In the genomic region with DNA sequence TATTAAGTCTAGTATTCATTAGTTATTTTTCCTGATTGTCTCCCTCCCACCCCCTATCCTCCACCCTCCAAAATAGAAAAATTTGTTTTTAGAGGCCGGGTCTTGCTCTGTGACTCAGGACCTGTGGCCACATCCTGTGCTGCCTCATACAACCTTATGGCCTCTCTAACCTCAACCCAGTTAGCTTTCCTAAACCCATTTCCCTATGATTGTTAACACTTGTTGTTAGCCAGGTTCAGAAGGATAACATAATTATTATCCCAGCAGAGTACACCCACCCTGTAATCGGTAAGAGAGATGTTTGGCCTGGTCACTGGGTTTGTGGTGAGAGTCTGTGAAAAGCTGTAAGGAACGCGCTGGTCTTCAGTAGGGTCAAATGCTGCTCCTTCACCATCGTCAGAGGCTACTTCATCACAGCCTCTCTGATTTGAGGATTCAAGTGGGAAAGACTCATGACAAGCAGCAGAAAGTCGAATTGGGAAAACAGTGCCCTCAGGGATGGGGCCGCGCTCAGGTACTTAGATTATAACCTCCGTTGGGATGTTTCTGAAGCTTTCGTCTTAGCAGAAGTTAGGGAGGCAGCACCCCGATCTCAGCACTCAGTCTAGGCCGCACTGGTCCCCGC, we compare ENCODE assay signal across 12 cellular contexts. TPM values are rescaled to one million over a fixed set of nuclear protein-coding genes. Genes with fewer than 3 reads are reported as not detected.
DNase-seq lines count a peak whose midpoint lies in the region; ATAC-seq, FAIRE-seq and TF ChIP-seq lines count a peak whose summit lies in the region.
"Had no signal": no experiment of that assay in that cellular context is flagged by ENCODE, and none has a peak within 500 bp of the region (broad histone marks: within the 10 kb centered on the region; RNA-seq: fewer than 3 reads in every experiment).

No MANE protein-coding gene starts in this region.

- FAIRE-seq in A549 (lab: Jason Lieb, UNC) (no peak), HTR-8/SVneo (lab: Jason Lieb, UNC) (no peak)
- FAIRE-seq: islet of Langerhans had no signal

- no peak for TF ChIP-seq POLR2A in A549 (IDR thresholded peaks at IDR 0.05; ENCODE audit: low read length)

- CTCF ChIA-PET in A549 (lab: Yijun Ruan, JAX) = interaction anchor here (1.2 to 1.5 kb wide), 2 partner anchors 19 to 71 kb away, joined by 4 to 6 read pairs; a partner anchor contains a TSS

- H3K79me2 ChIP-seq in H9 (ENCODE audit: insufficient read depth, low read length) = no peaks in the 10 kb centered on the region; the same call in 1 of the 2 replicates

- no peak for ATAC-seq in A549
- ATAC-seq in GM21390 (IDR thresholded peaks at IDR 0.05; ENCODE audit: unreplicated experiment) = no peak
- no peak for ATAC-seq in activated CD4-positive, CD25-positive, alpha-beta regulatory T cell treated with anti-CD3 and anti-CD28 coated beads, Interleukin-2, amount 50 U/mL, for 24 hours
- no peak for ATAC-seq in stimulated activated naive B cell treated with anti-CD40 and anti-IgM and Interleukin-4, amounts not matched to agents 10 μg/mL and 1 μg/mL and 100 μg/mL, for 72 hours (replicated peaks)

- no peaks in the 10 kb centered on the region for H3K27me3 Mint-ChIP-seq in H9 (ENCODE audit: low read depth)
- H3K27me3 Mint-ChIP-seq in activated T-helper 2 cell treated with anti-CD3 and anti-CD28 coated beads, Interferon-gamma antibody, Interleukin-2, Interleukin-4, amounts not matched to agents 10 μg/mL and 5 μg/mL and 100 μg/mL, durations not matched to agents 14 hours and 24 hours and 36 hours (ENCODE audit: low read depth) = no peaks in the 10 kb centered on the region
- H3K27me3 Mint-ChIP-seq in stimulated activated naive B cell treated with anti-CD40 and anti-IgM and Interleukin-4, amounts not matched to agents 10 μg/mL and 1 μg/mL and 100 μg/mL, for 72 hours = no peaks in the 10 kb centered on the region
- H3K27me3 Mint-ChIP-seq: stimulated activated memory B cell treated with anti-CD40 and anti-IgM and Interleukin-4, amounts not matched to agents 10 μg/mL and 1 μg/mL and 100 μg/mL, for 72 hours had no signal

- no peak overlapping the region for H3K18ac ChIP-seq in H9 (ENCODE audit: insufficient read length, low read depth, low read length)

- peaks cover 28 to 33% of the 10 kb centered on the region in 2 experiments for H3K4me1 Mint-ChIP-seq in H9
- H3K4me1 Mint-ChIP-seq in activated T-helper 2 cell treated with anti-CD3 and anti-CD28 coated beads, Interferon-gamma antibody, Interleukin-2, Interleukin-4, amounts not matched to agents 10 μg/mL and 5 μg/mL and 100 μg/mL, durations not matched to agents 14 hours and 24 hours and 36 hours (ENCODE audit: low read depth) = peaks cover 32% of the 10 kb centered on the region
- H3K4me1 Mint-ChIP-seq in stimulated activated naive B cell treated with anti-CD40 and anti-IgM and Interleukin-4, amounts not matched to agents 10 μg/mL and 1 μg/mL and 100 μg/mL, for 72 hours = peaks cover 16 to 48% of the 10 kb centered on the region in 2 donors

- no peak for TF ChIP-seq RAD21 in A549 (conservative IDR thresholded peaks at IDR 0.05 in 1 of 2, IDR thresholded peaks at IDR 0.05 in 1 of 2)

- DNase-seq in A549 (ENCODE audit: low read depth in 1 of 2, low spot score in 1 of 2) = no peak
- no peak for DNase-seq in H9
- no peak for DNase-seq in activated T-helper 2 cell treated with anti-CD3 and anti-CD28 coated beads, Interferon-gamma antibody, Interleukin-2, Interleukin-4, amounts not matched to agents 10 μg/mL and 5 μg/mL and 100 μg/mL, durations not matched to agents 14 hours and 24 hours and 36 hours (ENCODE audit: low spot score)
- DNase-seq in HTR-8/SVneo (ENCODE audit: insufficient read length, low spot score) = no peak
- DNase-seq in stimulated activated naive B cell treated with anti-CD40 and anti-IgM and Interleukin-4, amounts not matched to agents 10 μg/mL and 1 μg/mL and 100 μg/mL, for 72 hours = no peak
- DNase-seq: DMS 273 treated with DMSO at 0.1 percent for 48 hours, PC-9 had no signal

- H3T11ph ChIP-seq in H9 (ENCODE audit: low read length) = no peak overlapping the region

- no peaks in the 10 kb centered on the region for H3K9me3 Mint-ChIP-seq in H9
- H3K9me3 Mint-ChIP-seq in activated T-helper 2 cell treated with anti-CD3 and anti-CD28 coated beads, Interferon-gamma antibody, Interleukin-2, Interleukin-4, amounts not matched to agents 10 μg/mL and 5 μg/mL and 100 μg/mL, durations not matched to agents 14 hours and 24 hours and 36 hours = no peaks in the 10 kb centered on the region
- H3K9me3 Mint-ChIP-seq in stimulated activated naive B cell treated with anti-CD40 and anti-IgM and Interleukin-4, amounts not matched to agents 10 μg/mL and 1 μg/mL and 100 μg/mL, for 72 hours = no peaks in the 10 kb centered on the region
- H3K9me3 Mint-ChIP-seq: stimulated activated memory B cell treated with anti-CD40 and anti-IgM and Interleukin-4, amounts not matched to agents 10 μg/mL and 1 μg/mL and 100 μg/mL, for 72 hours had no signal

- peak overlapping the region in 2 of 3 experiments; percentile 71 to 77; a peak in 3 of 7 replicates for H3K27ac Mint-ChIP-seq in H9
- peak overlapping the region; percentile 55 for H3K27ac Mint-ChIP-seq in activated T-helper 2 cell treated with anti-CD3 and anti-CD28 coated beads, Interferon-gamma antibody, Interleukin-2, Interleukin-4, amounts not matched to agents 10 μg/mL and 5 μg/mL and 100 μg/mL, durations not matched to agents 14 hours and 24 hours and 36 hours
- no peak overlapping the region for H3K27ac Mint-ChIP-seq in stimulated activated naive B cell treated with anti-CD40 and anti-IgM and Interleukin-4, amounts not matched to agents 10 μg/mL and 1 μg/mL and 100 μg/mL, for 72 hours
- H3K27ac Mint-ChIP-seq: stimulated activated memory B cell treated with anti-CD40 and anti-IgM and Interleukin-4, amounts not matched to agents 10 μg/mL and 1 μg/mL and 100 μg/mL, for 72 hours had no signal

- 91% methylated on average over 11 of the region's 13 CpGs for WGBS in A549 (ENCODE audit: missing lambda C conversion rate)
- no CpG with 5 or more reads among the region's 13 CpGs for WGBS in H9 (ENCODE audit: extremely low coverage, insufficient read length, low lambda C conversion rate)

- H3K4me2 ChIP-seq in A549 (peak overlapping the region; percentile 100), H9 (ENCODE audit: insufficient read depth, insufficient read length, low read length) (no peak overlapping the region)
- H3K4me2 ChIP-seq: PC-9 had no signal

- no peak overlapping the region for H3K4me3 ChIP-seq in A549
- H3K4me3 ChIP-seq: PC-9 had no signal

- H2BK5ac ChIP-seq in H9 (ENCODE audit: insufficient read length, low read length) = no peak overlapping the region

- H3K4me1 ChIP-seq in A549 = peaks cover 22% of the 10 kb centered on the region
- no peaks in the 10 kb centered on the region for H3K4me1 ChIP-seq in H9 (ENCODE audit: insufficient read depth, low read length)

- no peak overlapping the region for H4K8ac ChIP-seq in H9 (replicated peaks; ENCODE audit: insufficient read length, low read depth, low read length)

- peaks cover 4% of the 10 kb centered on the region for H3K79me1 ChIP-seq in H9 (ENCODE audit: insufficient read depth, low read depth, low read length, poor library complexity, severe bottlenecking)

- H3K27ac ChIP-seq in A549 = peak overlapping the region; percentile 86 to 96
- no peak overlapping the region for H3K27ac ChIP-seq in H9 (ENCODE audit: insufficient read length, low read depth, low read length)
- H3K27ac ChIP-seq in layer of hippocampus (ENCODE audit: low read depth, low read length) = peak overlapping the region; percentile 74
- H3K27ac ChIP-seq: PC-9 had no signal

- no peak overlapping the region for H2AK5ac ChIP-seq in H9 (ENCODE audit: insufficient read length, low read length)

- POLR2A ChIA-PET in A549 (lab: Yijun Ruan, JAX) = interaction anchor here (1.4 kb wide), 1 partner anchor 35 kb away, joined by 6 read pairs; no protein-coding TSS in a partner anchor

- no peak overlapping the region for H3K4ac ChIP-seq in H9 (ENCODE audit: low read depth, low read length)

- H3K27me3 ChIP-seq in H9 (ENCODE audit: insufficient read depth, low read length) (no peaks in the 10 kb centered on the region), layer of hippocampus (ENCODE audit: control insufficient read depth, insufficient read depth, low read length) (no peaks in the 10 kb centered on the region)

- H3K9ac ChIP-seq in H9 (ENCODE audit: extremely low read depth, insufficient read length, low read length) = no peak overlapping the region

- no peaks in the 10 kb centered on the region for H4K20me1 ChIP-seq in H9 (ENCODE audit: control insufficient read depth, insufficient read depth, insufficient read length)

- intact Hi-C loops in activated T-helper 2 cell treated with anti-CD3 and anti-CD28 coated beads, Interferon-gamma antibody, Interleukin-2, Interleukin-4, amounts not matched to agents 10 μg/mL and 5 μg/mL and 100 μg/mL, durations not matched to agents 14 hours and 24 hours and 36 hours (cut with micrococcal nuclease) = loop anchor here (5.0 kb wide), 1 partner anchor 127 kb away; no protein-coding TSS in a partner anchor

- no peak overlapping the region for H4K5ac ChIP-seq in H9 (ENCODE audit: insufficient read length, low read depth, low read length)

- no peak overlapping the region for H2BK12ac ChIP-seq in H9 (ENCODE audit: insufficient read length, low read depth, low read length)

- TF ChIP-seq EP300 in A549 (IDR thresholded peaks at IDR 0.05) = no peak

- no peak overlapping the region for H2BK20ac ChIP-seq in H9 (ENCODE audit: low read depth, low read length, poor library complexity, severe bottlenecking)

- H3K9me3 ChIP-seq in A549 (no peaks in the 10 kb centered on the region), H9 (ENCODE audit: control insufficient read depth, low read depth, low read length) (no peaks in the 10 kb centered on the region)

- peaks cover 10% of the 10 kb centered on the region for H3K23me2 ChIP-seq in H9 (ENCODE audit: insufficient read length, low read depth, low read length, poor library complexity, severe bottlenecking)

- no peak overlapping the region for H3K23ac ChIP-seq in H9 (ENCODE audit: insufficient read length, low read depth, low read length)

- no peak overlapping the region for H3K14ac ChIP-seq in H9 (ENCODE audit: insufficient read depth, low read length)

- H2BK15ac ChIP-seq in H9 (ENCODE audit: low read depth, low read length) = no peak overlapping the region

- H3K36me3 Mint-ChIP-seq in H9 (ENCODE audit: insufficient read depth in 1 of 3, low read depth in 3 of 3) = peaks cover 0 to 5% (median 0%) of the 10 kb centered on the region in 3 experiments; a peak in 3 of 7 replicates
- no peaks in the 10 kb centered on the region for H3K36me3 Mint-ChIP-seq in activated T-helper 2 cell treated with anti-CD3 and anti-CD28 coated beads, Interferon-gamma antibody, Interleukin-2, Interleukin-4, amounts not matched to agents 10 μg/mL and 5 μg/mL and 100 μg/mL, durations not matched to agents 14 hours and 24 hours and 36 hours (ENCODE audit: low read depth)
- H3K36me3 Mint-ChIP-seq in stimulated activated naive B cell treated with anti-CD40 and anti-IgM and Interleukin-4, amounts not matched to agents 10 μg/mL and 1 μg/mL and 100 μg/mL, for 72 hours = peaks cover 0 to 4% of the 10 kb centered on the region in 2 donors
- H3K36me3 Mint-ChIP-seq: stimulated activated memory B cell treated with anti-CD40 and anti-IgM and Interleukin-4, amounts not matched to agents 10 μg/mL and 1 μg/mL and 100 μg/mL, for 72 hours had no signal

- H2BK120ac ChIP-seq in H9 (ENCODE audit: low read depth, low read length, poor library complexity, severe bottlenecking) = no peak overlapping the region

- H2AFZ ChIP-seq in H9 (ENCODE audit: low read length) = no peak overlapping the region
- H2AFZ ChIP-seq: PC-9 had no signal

- H3K56ac ChIP-seq in H9 (ENCODE audit: insufficient read length, low read depth, low read length) = no peak overlapping the region

- H4K91ac ChIP-seq in H9 (ENCODE audit: insufficient read length, low read depth, low read length) = no peak overlapping the region

- TF ChIP-seq CTCF in A549 (IDR thresholded peaks at IDR 0.05) (no peak), H9 (conservative IDR thresholded peaks at IDR 0.05) (no peak)

- H3K4me3 Mint-ChIP-seq in H9 = no peak overlapping the region
- peak overlapping the region; percentile 26 for H3K4me3 Mint-ChIP-seq in activated T-helper 2 cell treated with anti-CD3 and anti-CD28 coated beads, Interferon-gamma antibody, Interleukin-2, Interleukin-4, amounts not matched to agents 10 μg/mL and 5 μg/mL and 100 μg/mL, durations not matched to agents 14 hours and 24 hours and 36 hours (ENCODE audit: low read depth)
- no peak overlapping the region for H3K4me3 Mint-ChIP-seq in stimulated activated naive B cell treated with anti-CD40 and anti-IgM and Interleukin-4, amounts not matched to agents 10 μg/mL and 1 μg/mL and 100 μg/mL, for 72 hours

RNA-seq across cellular contexts. Expression of a gene that starts 35.9 kb away (rescaled TPM):
- polyA plus RNA-seq in A549 (2011; rRNA removed) = 173 and 222 TPM in 2 replicates
- polyA plus RNA-seq in A549 (2012; cell fraction: cytosol; rRNA removed) = 78.0 and 85.1 TPM in 2 replicates
- polyA plus RNA-seq in A549 (2012; cell fraction: nucleus; rRNA removed) = 46.9 and 71.9 TPM in 2 replicates
- polyA plus RNA-seq in A549 (2017; fragmentation: RNase III; extraction: RNeasy Plus Mini Kit Qiagen cat#74134 plus additional on column Dnase treatment) = 256 to 269 TPM (median 265 TPM) in 3 replicates
- 17.6 and 20.0 TPM in 2 replicates for polyA minus RNA-seq in A549 (2011; rRNA and poly(A)+ RNA removed)
- total RNA-seq in H9 (2021) = 513 and 516 TPM in 2 replicates
- total RNA-seq in activated T-helper 2 cell treated with anti-CD3 and anti-CD28 coated beads, Interferon-gamma antibody, Interleukin-2, Interleukin-4, amounts not matched to agents 10 μg/mL and 5 μg/mL and 100 μg/mL, durations not matched to agents 14 hours and 24 hours and 36 hours = 398 TPM in 2 replicates
